ENCODE assay signal across 9 cellular contexts in the genomic region with DNA sequence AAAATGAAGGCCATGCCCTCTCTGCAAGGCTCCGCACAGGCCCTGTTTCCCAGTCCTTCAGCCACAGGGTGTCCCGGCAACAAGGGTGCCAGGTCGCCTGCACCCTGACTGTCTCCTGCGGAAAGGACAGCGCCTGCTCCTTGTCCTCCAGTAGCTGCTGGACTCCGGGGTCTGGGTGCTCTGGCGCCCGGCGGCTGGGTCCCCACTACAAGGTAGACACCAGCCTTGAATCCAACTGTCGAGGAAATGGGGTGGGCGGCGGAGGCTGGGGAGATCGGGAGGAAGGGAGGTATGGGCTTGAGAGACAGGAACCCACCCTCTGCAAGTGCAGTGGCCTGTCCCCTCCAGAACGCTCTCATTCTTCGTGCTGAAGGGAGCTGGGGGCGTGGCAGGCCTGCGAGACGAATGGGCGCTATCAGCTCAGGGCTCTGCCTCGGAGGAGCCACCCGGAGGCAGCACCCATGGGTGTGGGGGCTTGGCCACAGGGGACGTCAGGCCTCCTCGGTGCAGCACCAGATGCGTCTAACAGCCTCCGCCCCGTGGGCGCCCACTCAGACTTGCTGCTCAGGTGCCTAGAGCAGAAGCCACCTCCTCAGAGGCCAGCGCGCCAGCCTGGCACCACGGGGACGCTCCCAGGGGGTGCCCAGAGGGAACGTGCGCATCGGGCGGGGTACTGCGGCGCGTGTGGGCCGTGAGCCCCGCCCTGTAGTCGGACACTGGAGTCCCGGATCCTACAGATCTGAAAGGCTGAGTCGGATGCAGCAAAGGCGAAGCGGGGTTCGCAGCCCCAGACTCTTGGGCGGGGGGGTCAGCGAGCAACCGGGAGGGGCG. TPM values are rescaled to one million over a fixed set of nuclear protein-coding genes. Genes with fewer than 3 reads are reported as not detected.
DNase-seq lines count a peak whose midpoint lies in the region; TF ChIP-seq lines count a peak whose summit lies in the region.
"Had no signal": no experiment of that assay in that cellular context is flagged by ENCODE, and none has a peak within 500 bp of the region (broad histone marks: within the 10 kb centered on the region; RNA-seq: fewer than 3 reads in every experiment).

No MANE protein-coding gene starts in this region.

- peak overlapping the region; percentile 82 for H3K4me3 Mint-ChIP-seq in HFFc6
- H3K4me3 Mint-ChIP-seq in neural crest cell: peak overlapping the region; percentile 59

- peak; percentile 30 for DNase-seq in NCI-H2196 (lab: John Stamatoyannopoulos, UW; ENCODE audit: unreplicated experiment)
- DNase-seq in NCI-H2196 treated with DMSO at 0.1 percent for 48 hours (lab: John Stamatoyannopoulos, UW; ENCODE audit: unreplicated experiment): no peak
- no peak for DNase-seq in HFFc6
- DNase-seq in NCI-H1105 treated with DMSO at 0.1 percent for 48 hours (lab: John Stamatoyannopoulos, UW): peak; percentile 13
- peak; percentile 50 for DNase-seq in activated T-cell treated with anti-CD3 and anti-CD28 coated beads for 24 hours (ENCODE audit: low read depth)
- DNase-seq in esophagus squamous epithelium (lab: John Stamatoyannopoulos, UW): no peak
- peak; percentile 25 for DNase-seq in neural crest cell (ENCODE audit: low read depth, low spot score)
- no peak for DNase-seq in tibial nerve (ENCODE audit: low spot score in 2 of 2)

- H3K27me3 Mint-ChIP-seq in HFFc6 (ENCODE audit: insufficient read depth) (peaks cover 7% of the 10 kb centered on the region; the same call in 1 of the 2 replicates), neural crest cell (ENCODE audit: low read depth) (peaks cover 49% of the 10 kb centered on the region)

- peaks cover 36% of the 10 kb centered on the region for H3K4me1 Mint-ChIP-seq in HFFc6 (ENCODE audit: low read depth)
- peaks cover 9% of the 10 kb centered on the region for H3K4me1 Mint-ChIP-seq in neural crest cell

- no peak; the same call in 1 of the 2 replicates for TF ChIP-seq CTCF in HFFc6 (IDR thresholded peaks at IDR 0.05)
- no peak for TF ChIP-seq CTCF in esophagus squamous epithelium (IDR thresholded peaks at IDR 0.05)
- no peak for TF ChIP-seq CTCF in neural crest cell (conservative IDR thresholded peaks at IDR 0.05)
- TF ChIP-seq CTCF in tibial nerve (IDR thresholded peaks at IDR 0.05): no peak

- peak in 1 of 4 donors; percentile 5 for TF ChIP-seq POLR2A in esophagus squamous epithelium (IDR thresholded peaks at IDR 0.05)
- peak in 1 of 2 donors; percentile 5 for TF ChIP-seq POLR2A in tibial nerve (IDR thresholded peaks at IDR 0.05)

- WGBS in esophagus squamous epithelium, 2 donors: 20% methylated on average over 6 of the region's 50 CpGs; no CpG with 5 or more reads in 1 of the 2 donors
- 39 to 46% methylated on average over 19 to 26 of the region's 50 CpGs for WGBS in tibial nerve, 2 donors

- H3K4me3 ChIP-seq in esophagus squamous epithelium (peak overlapping the region; percentile 58 to 94 (median 82)), tibial nerve (peak overlapping the region; percentile 58 to 91 (median 82))

- no peaks in the 10 kb centered on the region for H3K9me3 ChIP-seq in esophagus squamous epithelium
- no peaks in the 10 kb centered on the region for H3K9me3 ChIP-seq in tibial nerve

- H3K27ac ChIP-seq in esophagus squamous epithelium (peak overlapping the region; percentile 82 to 97 (median 94)), tibial nerve (peak overlapping the region; percentile 86 to 97 (median 94))

- H3K36me3 ChIP-seq in esophagus squamous epithelium: no peaks in the 10 kb centered on the region
- H3K36me3 ChIP-seq in tibial nerve: no peaks in the 10 kb centered on the region

- no peaks in the 10 kb centered on the region for H3K9me3 Mint-ChIP-seq in HFFc6
- no peaks in the 10 kb centered on the region for H3K9me3 Mint-ChIP-seq in neural crest cell

- H3K27me3 ChIP-seq in esophagus squamous epithelium: no peaks in the 10 kb centered on the region
- H3K27me3 ChIP-seq in tibial nerve: no peaks in the 10 kb centered on the region

- intact Hi-C loops in esophagus squamous epithelium (cut with DNase I): no loop called here

- no peaks in the 10 kb centered on the region for H3K36me3 Mint-ChIP-seq in HFFc6 (ENCODE audit: low read depth)
- no peaks in the 10 kb centered on the region for H3K36me3 Mint-ChIP-seq in neural crest cell (ENCODE audit: low read depth)

- H3K27ac Mint-ChIP-seq in HFFc6: peak overlapping the region; percentile 80
- H3K27ac Mint-ChIP-seq in neural crest cell (ENCODE audit: unreplicated experiment): no peak overlapping the region

- H3K4me1 ChIP-seq in esophagus squamous epithelium (peaks cover 52 to 77% (median 54%) of the 10 kb centered on the region in 3 donors), tibial nerve (peaks cover 0 to 61% (median 42%) of the 10 kb centered on the region in 4 donors)

- peak in 1 of 2 donors; percentile 42 for TF ChIP-seq EP300 in tibial nerve (IDR thresholded peaks at IDR 0.05)

RNA-seq across cellular contexts. Expression of a gene that starts 15.6 kb away (rescaled TPM):
- 1 to 10 TPM in 5 of 6 experiments, under 1 TPM in 1; 0.99 to 2.9 (median 1.2) TPM for total RNA-seq in HFFc6 (2021; fragmentation: NEBNext Ultra II Directional; extraction: Animal tissue kit (Norgen Biotek cat#: 25700))
- total RNA-seq in esophagus squamous epithelium (1 to 10 TPM; 3.3 to 5.7 (median 4.3) TPM), neural crest cell (3.6 and 4.5 TPM in 2 replicates), tibial nerve (10 to 100 TPM in 1 of 4 donors, 1 to 10 TPM in 3; 2.7 to 11.3 (median 6.4) TPM)

RNA-seq across cellular contexts. Expression of a gene that starts 23.5 kb away (rescaled TPM):
- total RNA-seq in HFFc6 (2021; fragmentation: NEBNext Ultra II Directional; extraction: Animal tissue kit (Norgen Biotek cat#: 25700)): not detected
- total RNA-seq in esophagus squamous epithelium: under 1 TPM in 3 of 4 donors, not detected in 1; 0.13 to 0.95 (median 0.82) TPM
- not detected in 2 replicates for total RNA-seq in neural crest cell
- 10 to 100 TPM in 1 of 4 donors, 1 to 10 TPM in 3; 2.5 to 10.5 (median 4.9) TPM for total RNA-seq in tibial nerve

RNA-seq across cellular contexts. Expression of a gene that starts 31.1 kb away (rescaled TPM):
- total RNA-seq in HFFc6 (2021; fragmentation: NEBNext Ultra II Directional; extraction: Animal tissue kit (Norgen Biotek cat#: 25700)): not detected
- total RNA-seq in esophagus squamous epithelium: not detected
- total RNA-seq in neural crest cell: not detected in 2 replicates
- total RNA-seq in tibial nerve: not detected
- total RNA-seq: subcutaneous adipose tissue had no signal

RNA-seq across cellular contexts. Expression of a gene that starts 47.6 kb away (rescaled TPM):
- total RNA-seq in HFFc6 (2021; fragmentation: NEBNext Ultra II Directional; extraction: Animal tissue kit (Norgen Biotek cat#: 25700)): 10 to 100 TPM; 72.5 to 80.8 (median 77.7) TPM
- total RNA-seq in esophagus squamous epithelium: 10 to 100 TPM; 28.4 to 44.4 (median 38.9) TPM
- total RNA-seq in neural crest cell: 70.0 and 72.0 TPM in 2 replicates
- 10 to 100 TPM; 35.8 to 73.5 (median 45.7) TPM for total RNA-seq in tibial nerve

RNA-seq across cellular contexts. Expression of a gene that starts 47.6 kb away (rescaled TPM):
- 10 to 100 TPM; 45.7 to 62.0 (median 52.7) TPM for total RNA-seq in HFFc6 (2021; fragmentation: NEBNext Ultra II Directional; extraction: Animal tissue kit (Norgen Biotek cat#: 25700))
- total RNA-seq in esophagus squamous epithelium (10 to 100 TPM; 16.1 to 26.7 (median 17.7) TPM), neural crest cell (62.7 and 75.6 TPM in 2 replicates), tibial nerve (10 to 100 TPM; 29.3 to 44.8 (median 35.0) TPM)

Comparison
In these comparisons a context has a peak if more than half of its experiments do, and no peak if none do; other contexts are left out.
1. DNase-seq: peak in NCI-H2196 (single experiment), NCI-H1105 treated with DMSO at 0.1 percent for 48 hours (single experiment), activated T-cell treated with anti-CD3 and anti-CD28 coated beads for 24 hours (single experiment) and neural crest cell (single experiment); none in NCI-H2196 treated with DMSO at 0.1 percent for 48 hours (single experiment), HFFc6 (single experiment), esophagus squamous epithelium (single experiment) and tibial nerve (0 of 2).